Comparison of ENCODE assay signal across 19 cellular contexts in the genomic region with DNA sequence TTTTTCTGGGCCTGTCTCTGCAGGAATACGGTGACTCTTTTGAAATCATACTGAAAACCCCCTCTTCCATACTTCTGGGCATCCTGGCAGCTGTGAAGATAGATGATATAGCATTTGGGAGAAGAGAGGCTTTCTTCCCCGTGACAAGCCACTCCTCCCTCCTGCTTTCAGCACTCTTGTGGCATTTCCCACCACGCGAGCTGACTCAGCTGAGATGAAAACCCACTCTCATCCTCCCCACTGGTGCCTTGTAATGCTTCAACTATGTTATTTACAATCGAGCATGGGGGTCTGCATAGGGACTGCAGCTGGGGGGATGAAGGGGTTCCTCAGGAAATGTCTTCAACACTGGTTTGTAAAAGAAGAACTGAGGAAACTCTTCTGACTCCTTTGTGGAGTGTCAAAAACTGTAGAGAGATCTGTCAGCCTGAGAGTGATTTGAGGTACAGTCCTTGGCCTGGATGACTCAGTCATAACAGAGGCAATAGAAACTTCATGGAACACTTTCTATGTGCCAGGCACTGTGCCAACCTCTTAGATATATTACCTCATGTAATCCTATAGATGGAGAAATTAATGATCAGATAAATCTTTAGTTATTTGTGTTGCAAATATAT. TPM values are rescaled to one million over a fixed set of nuclear protein-coding genes. Genes with fewer than 3 reads are reported as not detected.
A peak's percentile ranks its signal among the peaks of the same experiment; 100 is the strongest.
DNase-seq lines count a peak whose midpoint lies in the region; ATAC-seq and TF ChIP-seq lines count a peak whose summit lies in the region.
"Had no signal": no experiment of that assay in that cellular context is flagged by ENCODE, and none has a peak within 500 bp of the region (broad histone marks: within the 10 kb centered on the region; RNA-seq: fewer than 3 reads in every experiment).

No MANE protein-coding gene starts in this region.

- TF ChIP-seq POLR2A in stomach (IDR thresholded peaks at IDR 0.05) (no peak), esophagus squamous epithelium (IDR thresholded peaks at IDR 0.05) (no peak)

- no peaks in the 10 kb centered on the region for H3K79me2 ChIP-seq in Loucy (ENCODE audit: insufficient read depth, low read length)
- H3K79me2 ChIP-seq in mammary epithelial cell (ENCODE audit: insufficient read depth, low read length), result no peaks in the 10 kb centered on the region

- H3K4me2 ChIP-seq in Loucy (ENCODE audit: low read depth, low read length, poor library complexity, severe bottlenecking) (peak overlapping the region; percentile 32), mammary epithelial cell (ENCODE audit: insufficient read depth, low read depth, low read length) (no peak overlapping the region)
- H3K4me2 ChIP-seq: A549 had no signal

- H3K36me3 ChIP-seq in Loucy (ENCODE audit: insufficient read depth, low read length) (no peaks in the 10 kb centered on the region), mammary epithelial cell (ENCODE audit: insufficient read depth, low read length) (no peaks in the 10 kb centered on the region), stomach (no peaks in the 10 kb centered on the region), esophagus squamous epithelium (no peaks in the 10 kb centered on the region)
- H3K36me3 ChIP-seq: pancreas, uterus had no signal

- H3K27ac Mint-ChIP-seq in natural killer cell, result peak overlapping the region; percentile 71 to 84
- H3K27ac Mint-ChIP-seq: IgD-negative memory B cell had no signal

- no peak for TF ChIP-seq EP300 in stomach (IDR thresholded peaks at IDR 0.05)

- no peaks in the 10 kb centered on the region for H3K27me3 Mint-ChIP-seq in natural killer cell (ENCODE audit: low read depth in 2 of 2)

- BruUV-seq in mammary epithelial cell (replicated peaks; lab: Mats Ljungman, UMichigan), result no TSS peak

- no peak overlapping the region for H3K27ac ChIP-seq in mammary epithelial cell (ENCODE audit: insufficient read depth, low read depth, low read length)
- no peak overlapping the region for H3K27ac ChIP-seq in stomach
- H3K27ac ChIP-seq in esophagus squamous epithelium, result peak overlapping the region in 1 of 4 donors; percentile 25
- H3K27ac ChIP-seq: A549, pancreas, uterus had no signal

- H2AFZ ChIP-seq in Loucy (ENCODE audit: low read length) (peak overlapping the region; percentile 48; the same call in 1 of the 2 replicates), mammary epithelial cell (ENCODE audit: low read depth, low read length) (no peak overlapping the region)

- peak; percentile 57 to 64 (median 57) for ATAC-seq in natural killer cell
- no peak for ATAC-seq in Right ventricle myocardium inferior
- ATAC-seq: A549, pancreas had no signal

- H4K20me1 ChIP-seq in Loucy (ENCODE audit: insufficient read depth, low read length, poor library complexity, severe bottlenecking), result no peaks in the 10 kb centered on the region
- H4K20me1 ChIP-seq in mammary epithelial cell (ENCODE audit: insufficient read depth, low read length), result no peaks in the 10 kb centered on the region

- peaks cover 68% of the 10 kb centered on the region for H3K4me1 ChIP-seq in Loucy (ENCODE audit: insufficient read depth, low read length, poor library complexity, severe bottlenecking)
- no peaks in the 10 kb centered on the region for H3K4me1 ChIP-seq in mammary epithelial cell (ENCODE audit: insufficient read depth, low read length)
- no peaks in the 10 kb centered on the region for H3K4me1 ChIP-seq in stomach
- H3K4me1 ChIP-seq in esophagus squamous epithelium, result peaks cover 0 to 9% (median 0%) of the 10 kb centered on the region in 3 donors
- H3K4me1 ChIP-seq: A549, pancreas, uterus had no signal

- dilution Hi-C loops in mammary epithelial cell (cut with HindIII; ENCODE audit: low sequenced_read_pairs), result no loop called here

- peak; percentile 33 for DNase-seq in activated CD4-positive, alpha-beta T cell treated with anti-CD3 and anti-CD28 coated beads for 48 hours
- no peak for DNase-seq in activated CD4-positive, alpha-beta T cell treated with anti-CD3 and anti-CD28 coated beads, Interleukin-2, amount 50 U/mL, for 1 hour
- DNase-seq in mammary epithelial cell (peak; percentile 33), natural killer cell (no peak), stomach (no peak), esophagus squamous epithelium (lab: John Stamatoyannopoulos, UW) (no peak), Right ventricle myocardium inferior (ENCODE audit: missing footprints) (no peak)
- DNase-seq: activated CD8-positive, alpha-beta memory T cell treated with anti-CD3 and anti-CD28 coated beads, Interleukin-2, amount 50 U/mL, for 4 hours; DMS 273 treated with DMSO at 0.1 percent for 48 hours; hypothalamus; NCI-H2081; pancreas; T-helper 1 cell; uterus had no signal

- H3K4me3 ChIP-seq in Loucy (ENCODE audit: low read length, poor library complexity, severe bottlenecking) (no peak overlapping the region), mammary epithelial cell (replicated peaks in 1 of 3; ENCODE audit: insufficient read depth in 1 of 3, low read depth in 2 of 3, low read length in 3 of 3) (no peak overlapping the region), stomach (no peak overlapping the region), esophagus squamous epithelium (no peak overlapping the region)
- H3K4me3 ChIP-seq: A549, pancreas, uterus had no signal

- in situ Hi-C loops in mammary epithelial cell (cut with MboI; ENCODE audit: low sequenced_read_pairs in 2 of 2), result no loop called here

- H3K36me3 Mint-ChIP-seq in natural killer cell, result no peaks in the 10 kb centered on the region
- H3K36me3 Mint-ChIP-seq: IgD-negative memory B cell had no signal

- CTCF ChIA-PET in mammary epithelial cell (lab: Charles Lee; ENCODE audit: low non-redundant PET), result no interaction called here

- TF ChIP-seq CTCF in Loucy (conservative IDR thresholded peaks at IDR 0.05; ENCODE audit: low read length), result no peak
- TF ChIP-seq CTCF in mammary epithelial cell (conservative IDR thresholded peaks at IDR 0.05 in 1 of 2, IDR thresholded peaks at IDR 0.05 in 1 of 2; ENCODE audit: extremely low read depth in 1 of 2, insufficient read depth in 1 of 2, low read depth in 1 of 2, low read length in 2 of 2), result no peak
- no peak for TF ChIP-seq CTCF in natural killer cell (IDR thresholded peaks at IDR 0.05)
- TF ChIP-seq CTCF in stomach (IDR thresholded peaks at IDR 0.05), result no peak
- TF ChIP-seq CTCF in esophagus squamous epithelium (IDR thresholded peaks at IDR 0.05), result no peak

- intact Hi-C loops in mammary epithelial cell (cut with micrococcal nuclease), result no loop called here
- intact Hi-C loops in natural killer cell (cut with micrococcal nuclease), result no loop called here
- intact Hi-C loops in stomach (cut with DNase I; ENCODE audit: low total_unique reads), result no loop called here
- intact Hi-C loops in esophagus squamous epithelium (cut with DNase I), result no loop called here
- intact Hi-C loops in Right ventricle myocardium inferior (cut with DNase I), result no loop called here

- H3K9ac ChIP-seq in Loucy (ENCODE audit: low read depth, low read length, poor library complexity, severe bottlenecking) (no peak overlapping the region), mammary epithelial cell (ENCODE audit: insufficient read depth, low read length) (no peak overlapping the region)

- H3F3A ChIP-seq in Loucy (ENCODE audit: low read depth), result no peaks in the 10 kb centered on the region; the same call in 1 of the 2 replicates

- H3K9me3 Mint-ChIP-seq in natural killer cell, result no peaks in the 10 kb centered on the region
- H3K9me3 Mint-ChIP-seq: IgD-negative memory B cell had no signal

- H3K27me3 ChIP-seq in Loucy (ENCODE audit: insufficient read depth, low read length, poor library complexity, severe bottlenecking) (no peaks in the 10 kb centered on the region), mammary epithelial cell (ENCODE audit: insufficient read depth, low read length) (no peaks in the 10 kb centered on the region), stomach (peaks cover 0 to 6% (median 0%) of the 10 kb centered on the region in 3 donors), esophagus squamous epithelium (peaks cover 0 to 5% (median 0%) of the 10 kb centered on the region in 4 donors)
- H3K27me3 ChIP-seq: pancreas, uterus had no signal

- H3K4me3 Mint-ChIP-seq in natural killer cell, result peak overlapping the region; percentile 55
- H3K4me3 Mint-ChIP-seq: IgD-negative memory B cell had no signal

- peaks cover 60 to 66% of the 10 kb centered on the region in 2 donors for H3K4me1 Mint-ChIP-seq in natural killer cell
- H3K4me1 Mint-ChIP-seq: IgD-negative memory B cell had no signal

- no peaks in the 10 kb centered on the region for H3K9me3 ChIP-seq in Loucy (ENCODE audit: insufficient read depth, low read depth, low read length)
- no peaks in the 10 kb centered on the region for H3K9me3 ChIP-seq in mammary epithelial cell (replicated peaks; ENCODE audit: insufficient read depth, low read length)
- H3K9me3 ChIP-seq in stomach, result no peaks in the 10 kb centered on the region
- H3K9me3 ChIP-seq in esophagus squamous epithelium, result no peaks in the 10 kb centered on the region
- H3K9me3 ChIP-seq: pancreas, uterus had no signal

- no peaks in the 10 kb centered on the region for H3K9me2 ChIP-seq in Loucy (replicated peaks; ENCODE audit: low read depth, low read length)

- 67% methylated on average over 4 of the region's 5 CpGs for WGBS in mammary epithelial cell (ENCODE audit: low coverage, missing lambda C conversion rate)
- 38 to 71% (median 57%) methylated on average over 5 of the region's 5 CpGs for WGBS in stomach, 5 donors
- 39 to 61% methylated on average over 4 to 5 of the region's 5 CpGs for WGBS in esophagus squamous epithelium, 2 donors

RNA-seq across cellular contexts. Expression of a gene that starts 1.7 kb away (rescaled TPM):
- total RNA-seq in mammary epithelial cell (not detected), natural killer cell (under 1 TPM in 1 of 3 donors, not detected in 2; 0.16 TPM), stomach (not detected), esophagus squamous epithelium (not detected), Right ventricle myocardium inferior (not detected)
- polyA plus RNA-seq in mammary epithelial cell (not detected), stomach (not detected)
- not detected for polyA minus RNA-seq in mammary epithelial cell
- total RNA-seq: endothelial cell of umbilical vein, lung microvascular endothelial cell, pancreas, uterus had no signal
- polyA plus RNA-seq: A549, endothelial cell of umbilical vein, IgD-negative memory B cell, pancreas had no signal

RNA-seq across cellular contexts. Expression of a gene that starts 28.8 kb away (rescaled TPM):
- total RNA-seq in mammary epithelial cell, result 10 to 100 TPM; 65.0 to 97.4 TPM
- 22.4 TPM for polyA plus RNA-seq in mammary epithelial cell
- polyA minus RNA-seq in mammary epithelial cell, result 88.4 TPM
- 10 to 100 TPM; 33.7 to 48.4 (median 47.8) TPM for total RNA-seq in natural killer cell
- 10 to 100 TPM in 4 of 5 donors, 1 to 10 TPM in 1; 1.2 to 65.5 (median 32.5) TPM for total RNA-seq in stomach
- polyA plus RNA-seq in stomach, result 1 to 10 TPM; 3.7 to 7.6 (median 6.0) TPM
- total RNA-seq in esophagus squamous epithelium, result 10 to 100 TPM; 34.2 to 47.1 (median 43.1) TPM
- total RNA-seq in Right ventricle myocardium inferior, result 13.1 TPM

Comparison
In these comparisons a context has a peak if more than half of its experiments do, and no peak if none do; other contexts are left out.
1. DNase-seq: peak in activated CD4-positive, alpha-beta T cell treated with anti-CD3 and anti-CD28 coated beads for 48 hours (single experiment) and mammary epithelial cell (single experiment); none in activated CD4-positive, alpha-beta T cell treated with anti-CD3 and anti-CD28 coated beads, Interleukin-2, amount 50 U/mL, for 1 hour (single experiment), natural killer cell (single experiment), stomach (single experiment), esophagus squamous epithelium (single experiment) and Right ventricle myocardium inferior (single experiment).